1 cellular context compared by ENCODE assay signal in genomic region chr11:18394300-18394927, GRCh38.
TF ChIP-seq lines count a peak whose summit lies in the region.

Gene LDHA, plus strand, starts transcription at chr11:18394563. Its CDS starts 2,280 bp downstream, at chr11:18396843.

TF ChIP-seq in K562, 482 proteins besides CTCF, POLR2A, EP300 and RAD21 (continued from another document):
- TF ChIP-seq, protein P1, sequence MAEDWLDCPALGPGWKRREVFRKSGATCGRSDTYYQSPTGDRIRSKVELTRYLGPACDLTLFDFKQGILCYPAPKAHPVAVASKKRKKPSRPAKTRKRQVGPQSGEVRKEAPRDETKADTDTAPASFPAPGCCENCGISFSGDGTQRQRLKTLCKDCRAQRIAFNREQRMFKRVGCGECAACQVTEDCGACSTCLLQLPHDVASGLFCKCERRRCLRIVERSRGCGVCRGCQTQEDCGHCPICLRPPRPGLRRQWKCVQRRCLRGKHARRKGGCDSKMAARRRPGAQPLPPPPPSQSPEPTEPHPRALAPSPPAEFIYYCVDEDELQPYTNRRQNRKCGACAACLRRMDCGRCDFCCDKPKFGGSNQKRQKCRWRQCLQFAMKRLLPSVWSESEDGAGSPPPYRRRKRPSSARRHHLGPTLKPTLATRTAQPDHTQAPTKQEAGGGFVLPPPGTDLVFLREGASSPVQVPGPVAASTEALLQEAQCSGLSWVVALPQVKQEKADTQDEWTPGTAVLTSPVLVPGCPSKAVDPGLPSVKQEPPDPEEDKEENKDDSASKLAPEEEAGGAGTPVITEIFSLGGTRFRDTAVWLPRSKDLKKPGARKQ (CRISPR knock-in tag; IDR thresholded peaks at IDR 0.05), result no peak
- TF ChIP-seq ZNF75A (CRISPR knock-in tag; IDR thresholded peaks at IDR 0.05), result no peak
- TF ChIP-seq ZNF561 (CRISPR knock-in tag; conservative IDR thresholded peaks at IDR 0.05), result no peak
- peak; percentile 40; the same call in 1 of the 2 replicates for TF ChIP-seq ZNF668 (CRISPR knock-in tag; IDR thresholded peaks at IDR 0.05)
- TF ChIP-seq SNIP1 (IDR thresholded peaks at IDR 0.05; ENCODE audit: low read depth), result no peak
- peak; percentile 85 for TF ChIP-seq HINFP (tag; conservative IDR thresholded peaks at IDR 0.05; ENCODE audit: low read depth)
- TF ChIP-seq NCOA6 (IDR thresholded peaks at IDR 0.05), result peak; percentile 97
- peak; percentile 81 for TF ChIP-seq U2AF1 (optimal IDR thresholded peaks at IDR 0.05; ENCODE audit: low read depth, low read length)
- no peak for TF ChIP-seq NFXL1 (CRISPR knock-in tag; IDR thresholded peaks at IDR 0.05)
- peak; percentile 94 for TF ChIP-seq NFIC (IDR thresholded peaks at IDR 0.05)
- TF ChIP-seq ZNF707 (CRISPR knock-in tag; conservative IDR thresholded peaks at IDR 0.05), result no peak
